ENCODE assay signal across 3 cellular contexts in the genomic region with DNA sequence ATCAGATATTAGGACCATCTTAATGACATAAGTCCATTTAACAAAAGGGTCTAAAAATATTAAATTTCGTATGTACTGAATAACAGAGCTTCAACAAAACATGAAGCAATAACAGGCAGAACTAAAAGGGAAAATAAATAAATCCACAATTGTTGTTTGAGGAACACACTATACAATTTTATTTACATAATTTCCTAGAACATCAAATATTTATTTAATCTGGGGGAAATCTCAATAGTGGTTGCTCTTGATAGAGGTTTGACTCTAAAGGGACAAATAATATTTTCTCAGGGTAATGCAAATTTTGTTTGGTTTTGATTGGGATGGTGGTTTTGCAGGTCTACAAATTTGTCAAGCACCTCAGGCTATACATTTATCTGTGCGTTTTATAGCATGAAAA.
"Had no signal": no experiment of that assay in that cellular context is flagged by ENCODE, and none has a peak within 500 bp of the region (broad histone marks: within the 10 kb centered on the region; RNA-seq: fewer than 3 reads in every experiment).

No MANE protein-coding gene starts in this region.

- DNase-seq: GDM1, GF-D8 had no signal

- H3K4me3 ChIP-seq: GM12878 had no signal
